1 cellular context compared by ENCODE assay signal in the genomic region with DNA sequence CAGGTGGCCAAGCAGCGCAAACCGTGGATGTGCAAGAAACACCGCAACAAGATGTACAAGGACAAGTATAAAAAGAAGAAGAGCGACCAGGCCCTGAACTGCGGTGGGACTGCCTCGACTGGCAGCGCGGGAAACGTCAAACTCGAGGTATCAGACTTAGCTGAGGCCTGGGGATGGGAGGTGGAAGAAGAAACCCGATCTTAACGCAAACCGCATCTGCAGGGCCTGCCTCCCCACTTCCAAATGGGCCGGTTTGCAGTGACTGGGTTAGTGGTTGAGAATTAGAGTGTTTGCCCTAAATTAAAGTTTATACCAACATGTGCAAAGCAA.
TF ChIP-seq lines count a peak whose summit lies in the region.

No MANE protein-coding gene starts in this region.

TF ChIP-seq in SK-N-SH, 30 proteins besides CTCF, POLR2A, EP300 and RAD21 (continued from another document):
- TF ChIP-seq, protein P1, sequence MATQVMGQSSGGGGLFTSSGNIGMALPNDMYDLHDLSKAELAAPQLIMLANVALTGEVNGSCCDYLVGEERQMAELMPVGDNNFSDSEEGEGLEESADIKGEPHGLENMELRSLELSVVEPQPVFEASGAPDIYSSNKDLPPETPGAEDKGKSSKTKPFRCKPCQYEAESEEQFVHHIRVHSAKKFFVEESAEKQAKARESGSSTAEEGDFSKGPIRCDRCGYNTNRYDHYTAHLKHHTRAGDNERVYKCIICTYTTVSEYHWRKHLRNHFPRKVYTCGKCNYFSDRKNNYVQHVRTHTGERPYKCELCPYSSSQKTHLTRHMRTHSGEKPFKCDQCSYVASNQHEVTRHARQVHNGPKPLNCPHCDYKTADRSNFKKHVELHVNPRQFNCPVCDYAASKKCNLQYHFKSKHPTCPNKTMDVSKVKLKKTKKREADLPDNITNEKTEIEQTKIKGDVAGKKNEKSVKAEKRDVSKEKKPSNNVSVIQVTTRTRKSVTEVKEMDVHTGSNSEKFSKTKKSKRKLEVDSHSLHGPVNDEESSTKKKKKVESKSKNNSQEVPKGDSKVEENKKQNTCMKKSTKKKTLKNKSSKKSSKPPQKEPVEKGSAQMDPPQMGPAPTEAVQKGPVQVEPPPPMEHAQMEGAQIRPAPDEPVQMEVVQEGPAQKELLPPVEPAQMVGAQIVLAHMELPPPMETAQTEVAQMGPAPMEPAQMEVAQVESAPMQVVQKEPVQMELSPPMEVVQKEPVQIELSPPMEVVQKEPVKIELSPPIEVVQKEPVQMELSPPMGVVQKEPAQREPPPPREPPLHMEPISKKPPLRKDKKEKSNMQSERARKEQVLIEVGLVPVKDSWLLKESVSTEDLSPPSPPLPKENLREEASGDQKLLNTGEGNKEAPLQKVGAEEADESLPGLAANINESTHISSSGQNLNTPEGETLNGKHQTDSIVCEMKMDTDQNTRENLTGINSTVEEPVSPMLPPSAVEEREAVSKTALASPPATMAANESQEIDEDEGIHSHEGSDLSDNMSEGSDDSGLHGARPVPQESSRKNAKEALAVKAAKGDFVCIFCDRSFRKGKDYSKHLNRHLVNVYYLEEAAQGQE (IDR thresholded peaks at IDR 0.05; ENCODE audit: low read depth, low read length): no peak
- no peak for TF ChIP-seq TEAD4 (IDR thresholded peaks at IDR 0.05; ENCODE audit: borderline replicate concordance, insufficient read depth)
